In the genomic region with DNA sequence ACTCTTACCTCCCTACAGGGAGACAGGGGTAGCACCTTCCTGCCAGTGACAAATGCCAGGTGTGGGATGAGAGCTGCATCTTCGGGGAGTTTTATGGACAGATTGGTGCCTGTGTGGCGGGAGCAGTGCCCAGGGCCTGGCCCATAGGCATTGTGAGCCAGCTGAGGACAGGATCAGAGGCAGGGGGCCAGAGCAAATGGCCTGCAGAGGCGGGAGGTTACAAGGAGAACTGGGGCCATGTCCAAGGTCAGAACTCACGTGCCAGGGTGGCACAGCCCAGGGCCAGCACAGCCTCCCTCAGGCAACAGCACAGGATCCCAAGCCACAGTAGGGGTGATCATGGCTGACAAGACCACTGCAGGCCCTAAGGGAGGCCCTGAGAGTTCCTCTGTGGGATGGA, we compare ENCODE assay signal across 11 cellular contexts. TPM values are rescaled to one million over a fixed set of nuclear protein-coding genes. Genes with fewer than 3 reads are reported as not detected.
DNase-seq lines count a peak whose midpoint lies in the region; ATAC-seq and TF ChIP-seq lines count a peak whose summit lies in the region.
"Had no signal": no experiment of that assay in that cellular context is flagged by ENCODE, and none has a peak within 500 bp of the region (broad histone marks: within the 10 kb centered on the region; RNA-seq: fewer than 3 reads in every experiment).

No MANE protein-coding gene starts in this region.

- H3K36me3 Mint-ChIP-seq in activated naive CD8-positive, alpha-beta T cell treated with anti-CD3 and anti-CD28 coated beads for 36 hours = peaks cover 34% of the 10 kb centered on the region
- peaks cover 52% of the 10 kb centered on the region for H3K36me3 Mint-ChIP-seq in activated naive CD8-positive, alpha-beta T cell treated with anti-CD3 and anti-CD28 coated beads, Interleukin-2, amount 50 U/mL, for 24 hours (ENCODE audit: low read depth)
- peaks cover 61% of the 10 kb centered on the region for H3K36me3 Mint-ChIP-seq in effector memory CD8-positive, alpha-beta T cell (ENCODE audit: insufficient read depth)
- H3K36me3 Mint-ChIP-seq in nephron progenitor cell (ENCODE audit: low read depth) (peaks cover 30% of the 10 kb centered on the region), type B pancreatic cell (peaks cover 22% of the 10 kb centered on the region)

- peaks cover 7% of the 10 kb centered on the region for H3K4me1 Mint-ChIP-seq in activated naive CD8-positive, alpha-beta T cell treated with anti-CD3 and anti-CD28 coated beads for 36 hours
- H3K4me1 Mint-ChIP-seq in activated naive CD8-positive, alpha-beta T cell treated with anti-CD3 and anti-CD28 coated beads, Interleukin-2, amount 50 U/mL, for 24 hours = peaks cover 2% of the 10 kb centered on the region
- peaks cover 17 to 18% of the 10 kb centered on the region in 2 donors for H3K4me1 Mint-ChIP-seq in effector memory CD8-positive, alpha-beta T cell (ENCODE audit: low read depth in 2 of 2)
- H3K4me1 Mint-ChIP-seq in nephron progenitor cell (peaks cover 17% of the 10 kb centered on the region), type B pancreatic cell (ENCODE audit: unreplicated experiment) (peaks cover 10% of the 10 kb centered on the region)

- no peak for DNase-seq in activated naive CD8-positive, alpha-beta T cell treated with anti-CD3 and anti-CD28 coated beads for 36 hours
- DNase-seq in activated naive CD8-positive, alpha-beta T cell treated with anti-CD3 and anti-CD28 coated beads, Interleukin-2, amount 50 U/mL, for 24 hours = no peak
- no peak for DNase-seq in effector memory CD8-positive, alpha-beta T cell
- DNase-seq in nephron progenitor cell (no peak), type B pancreatic cell (ENCODE audit: extremely low spot score, unreplicated experiment) (no peak), NCI-H2107 treated with DMSO at 0.1 percent for 48 hours (lab: John Stamatoyannopoulos, UW; ENCODE audit: unreplicated experiment) (no peak), GM03348 (ENCODE audit: low spot score) (no peak)
- DNase-seq in stimulated activated CD4-positive, alpha-beta T cell treated with anti-CD3 and anti-CD28 coated beads, Interleukin-2, amount 100 ng/mL, for 24 hours = no peak
- DNase-seq: H7, NCI-H748 treated with DMSO at 0.1 percent for 48 hours had no signal

- H3K9me3 Mint-ChIP-seq in activated naive CD8-positive, alpha-beta T cell treated with anti-CD3 and anti-CD28 coated beads for 36 hours = no peaks in the 10 kb centered on the region
- H3K9me3 Mint-ChIP-seq in activated naive CD8-positive, alpha-beta T cell treated with anti-CD3 and anti-CD28 coated beads, Interleukin-2, amount 50 U/mL, for 24 hours = no peaks in the 10 kb centered on the region
- H3K9me3 Mint-ChIP-seq in effector memory CD8-positive, alpha-beta T cell = no peaks in the 10 kb centered on the region
- no peaks in the 10 kb centered on the region for H3K9me3 Mint-ChIP-seq in nephron progenitor cell
- H3K9me3 Mint-ChIP-seq in type B pancreatic cell = no peaks in the 10 kb centered on the region
- H3K9me3 Mint-ChIP-seq: T-helper 1 cell treated with Interleukin-12 subunit alpha and Interleukin-12 subunit beta and Interleukin-4 antibody, amounts not matched to agents 30 μg/mL and 1 μg/mL, for 36 hours had no signal

- peak overlapping the region; percentile 47 for H3K27ac Mint-ChIP-seq in activated naive CD8-positive, alpha-beta T cell treated with anti-CD3 and anti-CD28 coated beads for 36 hours
- no peak overlapping the region for H3K27ac Mint-ChIP-seq in activated naive CD8-positive, alpha-beta T cell treated with anti-CD3 and anti-CD28 coated beads, Interleukin-2, amount 50 U/mL, for 24 hours
- H3K27ac Mint-ChIP-seq in effector memory CD8-positive, alpha-beta T cell = peak overlapping the region; percentile 85 to 86
- peak overlapping the region; percentile 14 for H3K27ac Mint-ChIP-seq in nephron progenitor cell
- H3K27ac Mint-ChIP-seq in type B pancreatic cell = peak overlapping the region; percentile 76
- H3K27ac Mint-ChIP-seq: T-helper 1 cell treated with Interleukin-12 subunit alpha and Interleukin-12 subunit beta and Interleukin-4 antibody, amounts not matched to agents 30 μg/mL and 1 μg/mL, for 36 hours had no signal

- TF ChIP-seq CTCF in nephron progenitor cell (IDR thresholded peaks at IDR 0.05) (no peak), type B pancreatic cell (conservative IDR thresholded peaks at IDR 0.05) (no peak)

- no peaks in the 10 kb centered on the region for H3K27me3 Mint-ChIP-seq in activated naive CD8-positive, alpha-beta T cell treated with anti-CD3 and anti-CD28 coated beads for 36 hours
- H3K27me3 Mint-ChIP-seq in activated naive CD8-positive, alpha-beta T cell treated with anti-CD3 and anti-CD28 coated beads, Interleukin-2, amount 50 U/mL, for 24 hours = no peaks in the 10 kb centered on the region
- no peaks in the 10 kb centered on the region for H3K27me3 Mint-ChIP-seq in effector memory CD8-positive, alpha-beta T cell
- H3K27me3 Mint-ChIP-seq in nephron progenitor cell (ENCODE audit: low read depth, poor library complexity) (no peaks in the 10 kb centered on the region), type B pancreatic cell (no peaks in the 10 kb centered on the region)

- H3K4me3 Mint-ChIP-seq in activated naive CD8-positive, alpha-beta T cell treated with anti-CD3 and anti-CD28 coated beads for 36 hours = no peak overlapping the region
- no peak overlapping the region for H3K4me3 Mint-ChIP-seq in activated naive CD8-positive, alpha-beta T cell treated with anti-CD3 and anti-CD28 coated beads, Interleukin-2, amount 50 U/mL, for 24 hours
- H3K4me3 Mint-ChIP-seq in effector memory CD8-positive, alpha-beta T cell = no peak overlapping the region
- H3K4me3 Mint-ChIP-seq in nephron progenitor cell (no peak overlapping the region), type B pancreatic cell (no peak overlapping the region)
- H3K4me3 Mint-ChIP-seq: T-helper 1 cell treated with Interleukin-12 subunit alpha and Interleukin-12 subunit beta and Interleukin-4 antibody, amounts not matched to agents 30 μg/mL and 1 μg/mL, for 36 hours had no signal

- ATAC-seq in activated naive CD8-positive, alpha-beta T cell treated with anti-CD3 and anti-CD28 coated beads, Interleukin-2, amount 50 U/mL, for 24 hours = no peak
- no peak for ATAC-seq in effector memory CD8-positive, alpha-beta T cell (replicated peaks)

RNA-seq across cellular contexts. Expression of a gene that starts 14.7 kb away (rescaled TPM):
- 10 to 100 TPM; 55.0 to 56.6 TPM for total RNA-seq in activated naive CD8-positive, alpha-beta T cell treated with anti-CD3 and anti-CD28 coated beads for 36 hours
- total RNA-seq in type B pancreatic cell (ENCODE audit: low replicate concordance) = 15.9 and 19.8 TPM in 2 replicates

RNA-seq across cellular contexts. Expression of a gene that starts 40.2 kb away (rescaled TPM):
- 10 to 100 TPM; 41.2 to 42.3 TPM for total RNA-seq in activated naive CD8-positive, alpha-beta T cell treated with anti-CD3 and anti-CD28 coated beads for 36 hours
- total RNA-seq in type B pancreatic cell (ENCODE audit: low replicate concordance) = 66.7 and 72.4 TPM in 2 replicates
